ENCODE assay signal across 19 cellular contexts in genomic region chr7:81873559-81873958, GRCh38.
A peak's percentile ranks its signal among the peaks of the same experiment; 100 is the strongest.
DNase-seq lines count a peak whose midpoint lies in the region; ATAC-seq and TF ChIP-seq lines count a peak whose summit lies in the region.
"Had no signal": no experiment of that assay in that cellular context is flagged by ENCODE, and none has a peak within 500 bp of the region (broad histone marks: within the 10 kb centered on the region; RNA-seq: fewer than 3 reads in every experiment).

No MANE protein-coding gene starts in this region.

- TF ChIP-seq CTCF in fibroblast of mammary gland (conservative IDR thresholded peaks at IDR 0.05; ENCODE audit: control insufficient read depth, insufficient read depth, low read depth, low read length) (no peak), esophagus squamous epithelium (IDR thresholded peaks at IDR 0.05) (no peak)

- no peak for TF ChIP-seq POLR2A in esophagus squamous epithelium (IDR thresholded peaks at IDR 0.05)

- DNase-seq in fibroblast of mammary gland (ENCODE audit: low read depth) (peak; percentile 49), esophagus squamous epithelium (lab: John Stamatoyannopoulos, UW) (no peak), medulla oblongata (ENCODE audit: extremely low spot score) (no peak)
- DNase-seq in stimulated activated CD4-positive, alpha-beta T cell treated with anti-CD3 and anti-CD28 coated beads, Interleukin-12 subunit alpha, Interleukin-12 subunit beta, amount 100 ng/mL, for 4 hours = no peak
- DNase-seq: activated naive CD8-positive, alpha-beta T cell treated with anti-CD3 and anti-CD28 coated beads for 36 hours; activated T-cell treated with anti-CD3 and anti-CD28 coated beads, Interleukin-2, amount 50 U/mL, for 24 hours; foreskin melanocyte; NCI-H2081; NCI-H69; Peyer's patch; stimulated activated naive CD8-positive, alpha-beta T cell treated with anti-CD3 and anti-CD28 coated beads, Interleukin-15, Interleukin-2, amounts not matched to agents 100 U/mL and 50 U/mL, for 24 hours; upper lobe of right lung had no signal

- intact Hi-C loops in esophagus squamous epithelium (cut with DNase I) = no loop called here

- 57 to 63% methylated on average over 3 of the region's 3 CpGs for WGBS in esophagus squamous epithelium, 2 donors

- no peak overlapping the region for H3K27ac ChIP-seq in esophagus squamous epithelium
- H3K27ac ChIP-seq: parathyroid adenoma, Peyer's patch, upper lobe of right lung had no signal

- H3K4me3 ChIP-seq in fibroblast of mammary gland (ENCODE audit: control insufficient read depth, low read depth, low read length) (no peak overlapping the region), esophagus squamous epithelium (no peak overlapping the region)
- H3K4me3 ChIP-seq: Peyer's patch, upper lobe of right lung had no signal

- ATAC-seq in GM18498 (IDR thresholded peaks at IDR 0.05; ENCODE audit: unreplicated experiment) (peak; percentile 61), GM21576 (IDR thresholded peaks at IDR 0.05; ENCODE audit: unreplicated experiment) (peak; percentile 48), HG03432 (IDR thresholded peaks at IDR 0.05; ENCODE audit: unreplicated experiment) (peak; percentile 72), HG03378 (IDR thresholded peaks at IDR 0.05; ENCODE audit: unreplicated experiment) (no peak)
- ATAC-seq: HepG2; SK-N-SH treated with all-trans-retinoic acid at 6 μM for 48 hours; stimulated activated naive CD8-positive, alpha-beta T cell treated with anti-CD3 and anti-CD28 coated beads, Interleukin-15, Interleukin-2, amounts not matched to agents 100 U/mL and 50 U/mL, for 24 hours; upper lobe of right lung had no signal

- H3K27me3 ChIP-seq in esophagus squamous epithelium = no peaks in the 10 kb centered on the region
- H3K27me3 ChIP-seq: Peyer's patch, upper lobe of right lung had no signal

- H3K36me3 ChIP-seq in esophagus squamous epithelium = no peaks in the 10 kb centered on the region
- H3K36me3 ChIP-seq: Peyer's patch, upper lobe of right lung had no signal

- H3K9me3 ChIP-seq in esophagus squamous epithelium = no peaks in the 10 kb centered on the region
- H3K9me3 ChIP-seq: Peyer's patch, upper lobe of right lung had no signal

- H3K4me1 ChIP-seq in esophagus squamous epithelium = no peaks in the 10 kb centered on the region
- H3K4me1 ChIP-seq: parathyroid adenoma, Peyer's patch, upper lobe of right lung had no signal
